1 cellular context compared by ENCODE assay signal in genomic region chr19:30350995-30351394, GRCh38.
TF ChIP-seq lines count a peak whose summit lies in the region.

No MANE protein-coding gene starts in this region.

TF ChIP-seq in GM23338, 12 proteins besides CTCF, POLR2A, EP300 and RAD21 (continued from another document):
- TF ChIP-seq, protein P1, sequence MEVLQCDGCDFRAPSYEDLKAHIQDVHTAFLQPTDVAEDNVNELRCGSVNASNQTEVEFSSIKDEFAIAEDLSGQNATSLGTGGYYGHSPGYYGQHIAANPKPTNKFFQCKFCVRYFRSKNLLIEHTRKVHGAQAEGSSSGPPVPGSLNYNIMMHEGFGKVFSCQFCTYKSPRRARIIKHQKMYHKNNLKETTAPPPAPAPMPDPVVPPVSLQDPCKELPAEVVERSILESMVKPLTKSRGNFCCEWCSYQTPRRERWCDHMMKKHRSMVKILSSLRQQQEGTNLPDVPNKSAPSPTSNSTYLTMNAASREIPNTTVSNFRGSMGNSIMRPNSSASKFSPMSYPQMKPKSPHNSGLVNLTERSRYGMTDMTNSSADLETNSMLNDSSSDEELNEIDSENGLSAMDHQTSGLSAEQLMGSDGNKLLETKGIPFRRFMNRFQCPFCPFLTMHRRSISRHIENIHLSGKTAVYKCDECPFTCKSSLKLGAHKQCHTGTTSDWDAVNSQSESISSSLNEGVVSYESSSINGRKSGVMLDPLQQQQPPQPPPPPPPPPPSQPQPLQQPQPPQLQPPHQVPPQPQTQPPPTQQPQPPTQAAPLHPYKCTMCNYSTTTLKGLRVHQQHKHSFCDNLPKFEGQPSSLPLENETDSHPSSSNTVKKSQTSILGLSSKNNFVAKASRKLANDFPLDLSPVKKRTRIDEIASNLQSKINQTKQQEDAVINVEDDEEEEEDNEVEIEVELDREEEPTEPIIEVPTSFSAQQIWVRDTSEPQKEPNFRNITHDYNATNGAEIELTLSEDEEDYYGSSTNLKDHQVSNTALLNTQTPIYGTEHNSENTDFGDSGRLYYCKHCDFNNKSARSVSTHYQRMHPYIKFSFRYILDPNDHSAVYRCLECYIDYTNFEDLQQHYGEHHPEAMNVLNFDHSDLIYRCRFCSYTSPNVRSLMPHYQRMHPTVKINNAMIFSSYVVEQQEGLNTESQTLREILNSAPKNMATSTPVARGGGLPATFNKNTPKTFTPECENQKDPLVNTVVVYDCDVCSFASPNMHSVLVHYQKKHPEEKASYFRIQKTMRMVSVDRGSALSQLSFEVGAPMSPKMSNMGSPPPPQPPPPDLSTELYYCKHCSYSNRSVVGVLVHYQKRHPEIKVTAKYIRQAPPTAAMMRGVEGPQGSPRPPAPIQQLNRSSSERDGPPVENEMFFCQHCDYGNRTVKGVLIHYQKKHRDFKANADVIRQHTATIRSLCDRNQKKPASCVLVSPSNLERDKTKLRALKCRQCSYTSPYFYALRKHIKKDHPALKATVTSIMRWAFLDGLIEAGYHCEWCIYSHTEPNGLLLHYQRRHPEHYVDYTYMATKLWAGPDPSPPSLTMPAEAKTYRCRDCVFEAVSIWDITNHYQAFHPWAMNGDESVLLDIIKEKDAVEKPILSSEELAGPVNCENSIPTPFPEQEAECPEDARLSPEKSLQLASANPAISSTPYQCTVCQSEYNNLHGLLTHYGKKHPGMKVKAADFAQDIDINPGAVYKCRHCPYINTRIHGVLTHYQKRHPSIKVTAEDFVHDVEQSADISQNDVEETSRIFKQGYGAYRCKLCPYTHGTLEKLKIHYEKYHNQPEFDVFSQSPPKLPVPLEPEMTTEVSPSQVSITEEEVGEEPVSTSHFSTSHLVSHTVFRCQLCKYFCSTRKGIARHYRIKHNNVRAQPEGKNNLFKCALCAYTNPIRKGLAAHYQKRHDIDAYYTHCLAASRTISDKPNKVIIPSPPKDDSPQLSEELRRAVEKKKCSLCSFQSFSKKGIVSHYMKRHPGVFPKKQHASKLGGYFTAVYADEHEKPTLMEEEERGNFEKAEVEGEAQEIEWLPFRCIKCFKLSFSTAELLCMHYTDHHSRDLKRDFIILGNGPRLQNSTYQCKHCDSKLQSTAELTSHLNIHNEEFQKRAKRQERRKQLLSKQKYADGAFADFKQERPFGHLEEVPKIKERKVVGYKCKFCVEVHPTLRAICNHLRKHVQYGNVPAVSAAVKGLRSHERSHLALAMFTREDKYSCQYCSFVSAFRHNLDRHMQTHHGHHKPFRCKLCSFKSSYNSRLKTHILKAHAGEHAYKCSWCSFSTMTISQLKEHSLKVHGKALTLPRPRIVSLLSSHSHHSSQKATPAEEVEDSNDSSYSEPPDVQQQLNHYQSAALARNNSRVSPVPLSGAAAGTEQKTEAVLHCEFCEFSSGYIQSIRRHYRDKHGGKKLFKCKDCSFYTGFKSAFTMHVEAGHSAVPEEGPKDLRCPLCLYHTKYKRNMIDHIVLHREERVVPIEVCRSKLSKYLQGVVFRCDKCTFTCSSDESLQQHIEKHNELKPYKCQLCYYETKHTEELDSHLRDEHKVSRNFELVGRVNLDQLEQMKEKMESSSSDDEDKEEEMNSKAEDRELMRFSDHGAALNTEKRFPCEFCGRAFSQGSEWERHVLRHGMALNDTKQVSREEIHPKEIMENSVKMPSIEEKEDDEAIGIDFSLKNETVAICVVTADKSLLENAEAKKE (CRISPR knock-in tag; IDR thresholded peaks at IDR 0.05): no peak
